1 cellular context compared by ENCODE assay signal in genomic region chr13:50125556-50126377, GRCh38.
TF ChIP-seq lines count a peak whose summit lies in the region.

No MANE protein-coding gene starts in this region.

TF ChIP-seq in HepG2, 621 proteins besides CTCF, POLR2A, EP300 and RAD21 (continued from another document and continues in another):
- TF ChIP-seq DZIP1 (CRISPR knock-in tag; IDR thresholded peaks at IDR 0.05) (peak; percentile 86), CENPX (CRISPR knock-in tag; IDR thresholded peaks at IDR 0.05) (no peak), RARA (CRISPR knock-in tag; IDR thresholded peaks at IDR 0.05) (no peak; the same call in 1 of the 2 replicates), ZNF142 (CRISPR knock-in tag; IDR thresholded peaks at IDR 0.05) (peak; percentile 87; the same call in 1 of the 2 replicates), DMAP1 (CRISPR knock-in tag; IDR thresholded peaks at IDR 0.05) (no peak), CSRNP2 (CRISPR knock-in tag; conservative IDR thresholded peaks at IDR 0.05; ENCODE audit: low read depth) (peak; percentile 89; the same call in 1 of the 2 replicates), PHF20 (CRISPR knock-in tag; IDR thresholded peaks at IDR 0.05) (0 out of 2 replicates have a peak, but pooled peaks have one; percentile 47), CERS6 (CRISPR knock-in tag; IDR thresholded peaks at IDR 0.05) (0 out of 2 replicates have a peak, but pooled peaks have one; percentile 26), ERF (CRISPR knock-in tag; IDR thresholded peaks at IDR 0.05) (no peak; the same call in 1 of the 2 replicates), MBD4 (IDR thresholded peaks at IDR 0.05; ENCODE audit: borderline replicate concordance, low read length) (no peak), ATF5 (CRISPR knock-in tag; IDR thresholded peaks at IDR 0.05; ENCODE audit: low read depth) (0 out of 2 replicates have a peak, but pooled peaks have one; percentile 83), ZIK1 (CRISPR knock-in tag; IDR thresholded peaks at IDR 0.05; ENCODE audit: borderline replicate concordance, low read depth) (peak; percentile 68; the same call in 1 of the 2 replicates), ZNF260 (CRISPR knock-in tag; IDR thresholded peaks at IDR 0.05; ENCODE audit: borderline replicate concordance, low read depth) (no peak), HDAC1 (CRISPR knock-in tag; IDR thresholded peaks at IDR 0.05) (peak; percentile 49; the same call in 1 of the 2 replicates), ZNF234 (CRISPR knock-in tag; conservative IDR thresholded peaks at IDR 0.05) (no peak; the same call in 1 of the 2 replicates), ZFAT (CRISPR knock-in tag; conservative IDR thresholded peaks at IDR 0.05) (no peak; the same call in 1 of the 2 replicates), HNF1B (CRISPR knock-in tag; IDR thresholded peaks at IDR 0.05) (no peak), RBM39 (IDR thresholded peaks at IDR 0.05; ENCODE audit: low read depth, low read length, poor library complexity, severe bottlenecking) (peak; percentile 80), NFKB2 (CRISPR knock-in tag; IDR thresholded peaks at IDR 0.05; ENCODE audit: borderline replicate concordance) (peak; percentile 58; the same call in 1 of the 2 replicates), SSRP1 (CRISPR knock-in tag; IDR thresholded peaks at IDR 0.05) (no peak), NR3C1 (CRISPR knock-in tag; IDR thresholded peaks at IDR 0.05) (no peak), ISX (CRISPR knock-in tag; conservative IDR thresholded peaks at IDR 0.05) (0 out of 2 replicates have a peak, but pooled peaks have one; percentile 79), KLF16 (CRISPR knock-in tag; IDR thresholded peaks at IDR 0.05) (peak in 1 of 2 experiments; percentile 53; a peak in 1 of 4 replicates), ZNF766 (CRISPR knock-in tag; IDR thresholded peaks at IDR 0.05; ENCODE audit: borderline replicate concordance) (peak; percentile 81), ZNF441 (CRISPR knock-in tag; IDR thresholded peaks at IDR 0.05; ENCODE audit: borderline replicate concordance) (peak; percentile 62; the same call in 1 of the 2 replicates), CCDC6 (CRISPR knock-in tag; IDR thresholded peaks at IDR 0.05) (no peak; the same call in 1 of the 2 replicates), KDM2A (CRISPR knock-in tag; IDR thresholded peaks at IDR 0.05; ENCODE audit: borderline replicate concordance, low read depth) (peak; percentile 78), XBP1 (CRISPR knock-in tag; IDR thresholded peaks at IDR 0.05) (0 out of 2 replicates have a peak, but pooled peaks have one; percentile 19), ZNF672 (CRISPR knock-in tag; IDR thresholded peaks at IDR 0.05) (no peak), ZNF574 (CRISPR knock-in tag; IDR thresholded peaks at IDR 0.05) (peak; percentile 60; the same call in 1 of the 2 replicates), ELF1 (CRISPR knock-in tag; IDR thresholded peaks at IDR 0.05) (peak; percentile 27; the same call in 1 of the 2 replicates), SATB2 (CRISPR knock-in tag; IDR thresholded peaks at IDR 0.05) (peak; percentile 87), BRF2 (CRISPR knock-in tag; IDR thresholded peaks at IDR 0.05) (peak; percentile 64), TIGD3 (CRISPR knock-in tag; IDR thresholded peaks at IDR 0.05; ENCODE audit: borderline replicate concordance) (no peak), ZNF512 (CRISPR knock-in tag; IDR thresholded peaks at IDR 0.05) (no peak)
